18 cellular contexts compared by ENCODE assay signal in the genomic region with DNA sequence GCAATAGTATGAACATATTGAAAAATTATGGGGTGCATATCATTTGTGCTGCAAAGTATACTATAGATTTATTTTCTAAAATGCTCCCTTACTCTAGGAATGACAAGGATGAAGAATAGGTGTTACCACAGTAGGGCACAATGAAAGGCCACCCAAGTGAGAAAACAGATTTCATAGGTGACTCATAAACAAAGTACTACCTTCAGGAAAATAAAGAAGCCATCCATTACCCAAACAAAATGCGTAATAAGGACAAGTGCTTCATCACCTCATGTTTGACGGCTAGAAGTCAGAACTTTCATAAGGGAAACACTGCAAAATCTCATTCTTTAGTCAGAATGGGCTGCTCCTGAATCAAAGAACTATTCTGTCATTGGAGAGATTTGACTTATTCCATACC.
"Had no signal": no experiment of that assay in that cellular context is flagged by ENCODE, and none has a peak within 500 bp of the region (broad histone marks: within the 10 kb centered on the region; RNA-seq: fewer than 3 reads in every experiment).

No MANE protein-coding gene starts in this region.

- H3K27me3 Mint-ChIP-seq: dendritic cell treated with granulocyte-macrophage colony-stimulating factor and Interleukin-4, amounts not matched to agents 40 ng/mL and 50 ng/mL, for 4 days had no signal

- H3K27me3 ChIP-seq: brain microvascular endothelial cell, esophagus muscularis mucosa, hepatocyte, neutrophil, ovary had no signal

- H3K9me3 ChIP-seq: esophagus muscularis mucosa, neutrophil, ovary, psoas muscle had no signal

- H3K36me3 ChIP-seq: brain microvascular endothelial cell, esophagus muscularis mucosa, neutrophil, ovary had no signal

- H3K4me1 Mint-ChIP-seq: activated CD4-positive, alpha-beta memory T cell treated with anti-CD3 and anti-CD28 coated beads, Interleukin-2, amount 10 ng/mL, durations not matched to agents 7 days and 5 days; activated CD8-positive, alpha-beta memory T cell treated with anti-CD3 and anti-CD28 coated beads, Interleukin-2, amount 10 ng/mL, durations not matched to agents 7 days and 5 days; natural killer cell had no signal

- H3K9me3 Mint-ChIP-seq: activated CD4-positive, alpha-beta memory T cell treated with anti-CD3 and anti-CD28 coated beads, Interleukin-2, amount 10 ng/mL, durations not matched to agents 7 days and 5 days; activated T-helper 1 cell treated with anti-CD3 and anti-CD28 coated beads, Interleukin-12 subunit alpha, Interleukin-12 subunit beta, Interleukin-2, Interleukin-4 antibody, amounts not matched to agents 30 ng/mL and 10 ng/mL and 1 ng/mL, durations not matched to agents 14 hours and 24 hours and 36 hours; dendritic cell treated with granulocyte-macrophage colony-stimulating factor and Interleukin-4, amounts not matched to agents 40 ng/mL and 50 ng/mL, for 4 days; natural killer cell had no signal

- H3K36me3 Mint-ChIP-seq: activated CD8-positive, alpha-beta memory T cell treated with anti-CD3 and anti-CD28 coated beads, Interleukin-2, amount 10 ng/mL, durations not matched to agents 7 days and 5 days; natural killer cell had no signal

- H3K4me3 ChIP-seq: esophagus muscularis mucosa, hepatocyte, ovary, psoas muscle had no signal

- ATAC-seq: natural killer cell, T-helper 17 cell had no signal

- DNase-seq: activated gamma-delta T cell; activated naive CD4-positive, alpha-beta T cell treated with anti-CD3 and anti-CD28 coated beads, Interleukin-2, amount 50 U/mL, for 16 hours; effector CD8-positive, alpha-beta T cell; natural killer cell; psoas muscle; stimulated activated CD4-positive, alpha-beta T cell treated with anti-CD3 and anti-CD28 coated beads, Interleukin-12 subunit alpha, Interleukin-12 subunit beta, amount 100 ng/mL, for 4 hours; stimulated activated CD4-positive, alpha-beta T cell treated with anti-CD3 and anti-CD28 coated beads, Interleukin-4, amount 100 ng/mL, for 4 hours; T-helper 17 cell had no signal

- H3K27ac ChIP-seq: brain microvascular endothelial cell, esophagus muscularis mucosa, hepatocyte, neutrophil, ovary, psoas muscle had no signal

- H3K27ac Mint-ChIP-seq: activated CD4-positive, alpha-beta memory T cell treated with anti-CD3 and anti-CD28 coated beads, Interleukin-2, amount 10 ng/mL, durations not matched to agents 7 days and 5 days; activated CD8-positive, alpha-beta memory T cell treated with anti-CD3 and anti-CD28 coated beads, Interleukin-2, amount 10 ng/mL, durations not matched to agents 7 days and 5 days; activated T-helper 1 cell treated with anti-CD3 and anti-CD28 coated beads, Interleukin-12 subunit alpha, Interleukin-12 subunit beta, Interleukin-2, Interleukin-4 antibody, amounts not matched to agents 30 ng/mL and 10 ng/mL and 1 ng/mL, durations not matched to agents 14 hours and 24 hours and 36 hours; dendritic cell treated with granulocyte-macrophage colony-stimulating factor and Interleukin-4, amounts not matched to agents 40 ng/mL and 50 ng/mL, for 4 days; natural killer cell; T-helper 17 cell had no signal

- FAIRE-seq: frontal cortex had no signal

- H3K4me1 ChIP-seq: esophagus muscularis mucosa, psoas muscle had no signal

- H3K4me3 Mint-ChIP-seq: activated CD4-positive, alpha-beta memory T cell treated with anti-CD3 and anti-CD28 coated beads, Interleukin-2, amount 10 ng/mL, durations not matched to agents 7 days and 5 days; activated CD8-positive, alpha-beta memory T cell treated with anti-CD3 and anti-CD28 coated beads, Interleukin-2, amount 10 ng/mL, durations not matched to agents 7 days and 5 days; activated T-helper 1 cell treated with anti-CD3 and anti-CD28 coated beads, Interleukin-12 subunit alpha, Interleukin-12 subunit beta, Interleukin-2, Interleukin-4 antibody, amounts not matched to agents 30 ng/mL and 10 ng/mL and 1 ng/mL, durations not matched to agents 14 hours and 24 hours and 36 hours; dendritic cell treated with granulocyte-macrophage colony-stimulating factor and Interleukin-4, amounts not matched to agents 40 ng/mL and 50 ng/mL, for 4 days; natural killer cell; T-helper 17 cell had no signal
